Comparison of ENCODE assay signal across 9 cellular contexts in the genomic region with DNA sequence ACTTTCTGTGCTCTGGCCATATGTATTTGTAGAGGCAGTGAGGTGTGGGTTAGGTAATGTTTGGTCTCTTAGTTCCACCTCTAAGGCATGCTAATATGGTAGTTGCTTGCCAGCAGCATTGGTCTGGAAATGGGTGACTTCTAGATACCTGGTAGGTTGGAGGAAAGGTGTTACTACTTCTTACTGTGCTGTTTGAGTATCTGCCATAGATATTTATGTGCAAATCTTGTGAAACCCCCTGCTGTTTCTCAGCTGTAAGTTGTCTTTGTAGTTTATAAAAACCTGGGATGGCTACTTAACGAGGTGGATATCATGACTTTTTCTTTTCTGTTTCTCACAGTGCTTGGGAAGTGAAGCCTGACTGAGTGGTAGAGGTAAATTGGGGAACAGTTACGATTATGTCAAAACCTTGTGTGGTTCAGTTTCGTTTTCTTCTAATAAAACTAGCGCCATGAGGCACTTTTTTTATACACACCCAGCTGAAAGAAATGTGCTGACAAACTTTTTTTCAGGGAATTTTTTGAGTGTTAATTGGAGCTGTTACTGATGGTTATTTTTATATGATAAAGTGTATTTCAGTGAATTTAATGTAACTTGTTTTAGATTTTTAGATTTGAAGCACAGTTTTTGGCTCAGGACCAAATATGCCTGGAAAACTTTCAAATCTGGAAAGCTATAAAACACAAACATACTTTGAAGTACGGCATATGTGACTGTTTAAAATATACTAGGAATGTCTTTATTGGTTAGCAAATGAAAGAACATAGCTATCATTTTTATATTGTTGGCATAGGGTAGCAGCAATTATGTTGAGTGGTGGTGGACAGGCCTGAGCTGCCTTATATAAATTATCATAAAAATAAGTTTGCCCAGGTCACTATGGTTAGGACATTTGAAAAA. TPM values are rescaled to one million over a fixed set of nuclear protein-coding genes. Genes with fewer than 3 reads are reported as not detected.
A peak's percentile ranks its signal among the peaks of the same experiment; 100 is the strongest.
DNase-seq lines count a peak whose midpoint lies in the region; ATAC-seq and TF ChIP-seq lines count a peak whose summit lies in the region.
"Had no signal": no experiment of that assay in that cellular context is flagged by ENCODE, and none has a peak within 500 bp of the region (broad histone marks: within the 10 kb centered on the region; RNA-seq: fewer than 3 reads in every experiment).

No MANE protein-coding gene starts in this region.

- no peak overlapping the region for H2AK5ac ChIP-seq in mesenchymal stem cell (ENCODE audit: low read length, severe bottlenecking)

- intact Hi-C loops in activated CD4-positive, alpha-beta memory T cell treated with anti-CD3 and anti-CD28 coated beads for 36 hours (cut with micrococcal nuclease), result no loop called here
- intact Hi-C loops in activated naive CD4-positive, alpha-beta T cell treated with anti-CD3 and anti-CD28 coated beads for 36 hours (cut with micrococcal nuclease), result no loop called here

- no peak overlapping the region for H2AFZ ChIP-seq in mesenchymal stem cell (ENCODE audit: low read depth, low read length)

- H3K4ac ChIP-seq in mesenchymal stem cell (ENCODE audit: low read depth in 1 of 2, low read length in 2 of 2), result no peak overlapping the region

- peaks cover 19% of the 10 kb centered on the region for H3K79me1 ChIP-seq in mesenchymal stem cell (replicated peaks; ENCODE audit: low read length, poor library complexity, severe bottlenecking)

- H3K9ac ChIP-seq in mesenchymal stem cell (ENCODE audit: low read length), result peak overlapping the region; percentile 82

- H3K14ac ChIP-seq in mesenchymal stem cell (ENCODE audit: low read length in 2 of 2), result no peak overlapping the region

- no peak overlapping the region for H3K18ac ChIP-seq in mesenchymal stem cell (ENCODE audit: low read depth in 1 of 2, low read length in 2 of 2)

- POLR2A ChIA-PET in activated CD4-positive, alpha-beta memory T cell treated with anti-CD3 and anti-CD28 coated beads for 36 hours (lab: Charles Lee), result no interaction called here

- H3K4me3 ChIP-seq in AG10803 (ENCODE audit: low read length) (peak overlapping the region; percentile 40), mesenchymal stem cell (ENCODE audit: insufficient read depth in 1 of 2, low read depth in 1 of 2, low read length in 2 of 2) (peak overlapping the region in 1 of 2 experiments; percentile 73)

- H2BK120ac ChIP-seq in mesenchymal stem cell (ENCODE audit: low read depth, low read length), result no peak overlapping the region

- H3K4me1 Mint-ChIP-seq in activated CD4-positive, alpha-beta memory T cell treated with anti-CD3 and anti-CD28 coated beads for 36 hours (ENCODE audit: low read depth), result no peaks in the 10 kb centered on the region
- peaks cover 2% of the 10 kb centered on the region for H3K4me1 Mint-ChIP-seq in activated naive CD4-positive, alpha-beta T cell treated with anti-CD3 and anti-CD28 coated beads for 36 hours (ENCODE audit: low read depth)

- no peaks in the 10 kb centered on the region for H3K27me3 Mint-ChIP-seq in activated CD4-positive, alpha-beta memory T cell treated with anti-CD3 and anti-CD28 coated beads for 36 hours
- H3K27me3 Mint-ChIP-seq in activated naive CD4-positive, alpha-beta T cell treated with anti-CD3 and anti-CD28 coated beads for 36 hours (ENCODE audit: low read depth), result no peaks in the 10 kb centered on the region

- 86% methylated on average over 5 of the region's 5 CpGs for WGBS in mesenchymal stem cell

- H3K27ac ChIP-seq in mesenchymal stem cell (ENCODE audit: low read length, poor library complexity, severe bottlenecking), result no peak overlapping the region

- H3K4me3 Mint-ChIP-seq in activated CD4-positive, alpha-beta memory T cell treated with anti-CD3 and anti-CD28 coated beads for 36 hours, result no peak overlapping the region
- no peak overlapping the region for H3K4me3 Mint-ChIP-seq in activated naive CD4-positive, alpha-beta T cell treated with anti-CD3 and anti-CD28 coated beads for 36 hours

- no peaks in the 10 kb centered on the region for H3K9me3 ChIP-seq in mesenchymal stem cell (ENCODE audit: control insufficient read depth, low read length)

- peaks cover 7 to 21% of the 10 kb centered on the region in 2 experiments for H3K36me3 ChIP-seq in mesenchymal stem cell (ENCODE audit: control insufficient read depth in 1 of 2, insufficient read depth in 2 of 2, low read depth in 1 of 2, low read length in 2 of 2)

- H2BK15ac ChIP-seq in mesenchymal stem cell (ENCODE audit: low read depth, poor library complexity, severe bottlenecking), result no peak overlapping the region

- H3K4me2 ChIP-seq in mesenchymal stem cell (ENCODE audit: low read length, poor library complexity, severe bottlenecking), result no peak overlapping the region

- H2BK5ac ChIP-seq in mesenchymal stem cell (ENCODE audit: low read depth, low read length, poor library complexity, severe bottlenecking), result no peak overlapping the region

- 0 out of 2 replicates have a peak, but pooled peaks have one; percentile 9 for TF ChIP-seq CTCF in AG10803 (conservative IDR thresholded peaks at IDR 0.05; ENCODE audit: low read length)

- no peaks in the 10 kb centered on the region for H3K4me1 ChIP-seq in mesenchymal stem cell (ENCODE audit: control insufficient read depth, insufficient read depth, low read depth, low read length)

- CTCF ChIA-PET in activated CD4-positive, alpha-beta memory T cell treated with anti-CD3 and anti-CD28 coated beads for 36 hours (lab: Charles Lee), result interaction anchor here (1.3 kb wide), 1 partner anchor 22 kb away, joined by 4 read pairs; no protein-coding TSS in a partner anchor
- CTCF ChIA-PET in activated naive CD4-positive, alpha-beta T cell treated with anti-CD3 and anti-CD28 coated beads for 36 hours (lab: Charles Lee), result interaction anchor here (0.7 to 1.2 kb wide), 3 partner anchors 22 to 166 kb away, joined by 3 to 4 read pairs (median 3); no protein-coding TSS in a partner anchor

- no peaks in the 10 kb centered on the region for H3K27me3 ChIP-seq in mesenchymal stem cell (ENCODE audit: control insufficient read depth in 1 of 2, insufficient read depth in 1 of 2, low read length in 2 of 2)

- H3K36me3 Mint-ChIP-seq in activated CD4-positive, alpha-beta memory T cell treated with anti-CD3 and anti-CD28 coated beads for 36 hours, result peaks cover 12% of the 10 kb centered on the region
- peaks cover 12% of the 10 kb centered on the region for H3K36me3 Mint-ChIP-seq in activated naive CD4-positive, alpha-beta T cell treated with anti-CD3 and anti-CD28 coated beads for 36 hours (ENCODE audit: low read depth)

- peaks cover 2% of the 10 kb centered on the region for H3K9me3 Mint-ChIP-seq in activated CD4-positive, alpha-beta memory T cell treated with anti-CD3 and anti-CD28 coated beads for 36 hours
- peaks cover 2% of the 10 kb centered on the region for H3K9me3 Mint-ChIP-seq in activated naive CD4-positive, alpha-beta T cell treated with anti-CD3 and anti-CD28 coated beads for 36 hours

- no peak overlapping the region for H3K23ac ChIP-seq in mesenchymal stem cell (ENCODE audit: low read length in 2 of 2)

- no peak overlapping the region for H2BK12ac ChIP-seq in mesenchymal stem cell (ENCODE audit: low read length in 2 of 2)

- H4K91ac ChIP-seq in mesenchymal stem cell (ENCODE audit: low read length), result no peak overlapping the region

- H4K8ac ChIP-seq in mesenchymal stem cell (ENCODE audit: low read length), result no peak overlapping the region

- peak; percentile 61 for ATAC-seq in GM21717 (IDR thresholded peaks at IDR 0.05; ENCODE audit: unreplicated experiment)

- peak; percentile 49 for DNase-seq in AG10803 (ENCODE audit: low read depth)
- DNase-seq in amniotic stem cell (lab: John Stamatoyannopoulos, UW), result peak; percentile 17
- DNase-seq in mesenchymal stem cell, result no peak
- no peak for DNase-seq in GOT3 (lab: John Stamatoyannopoulos, UW)
- DNase-seq in activated CD4-positive, alpha-beta memory T cell treated with anti-CD3 and anti-CD28 coated beads for 36 hours, result no peak
- DNase-seq in NCI-H510A (lab: John Stamatoyannopoulos, UW), result no peak
- DNase-seq in activated naive CD4-positive, alpha-beta T cell treated with anti-CD3 and anti-CD28 coated beads for 36 hours, result no peak
- DNase-seq: effector CD4-positive, alpha-beta T cell had no signal

- no peak overlapping the region for H3K27ac Mint-ChIP-seq in activated CD4-positive, alpha-beta memory T cell treated with anti-CD3 and anti-CD28 coated beads for 36 hours
- no peak overlapping the region for H3K27ac Mint-ChIP-seq in activated naive CD4-positive, alpha-beta T cell treated with anti-CD3 and anti-CD28 coated beads for 36 hours

RNA-seq across cellular contexts. Expression of a gene that starts 42.1 kb away (rescaled TPM):
- 24.0 TPM for polyA plus RNA-seq in mesenchymal stem cell (2013, experiment 1 of 2)
- 23.8 TPM for polyA plus RNA-seq in mesenchymal stem cell (2013, experiment 2 of 2)
- 1 to 10 TPM; 3.0 to 4.1 TPM for total RNA-seq in activated CD4-positive, alpha-beta memory T cell treated with anti-CD3 and anti-CD28 coated beads for 36 hours
- total RNA-seq in activated naive CD4-positive, alpha-beta T cell treated with anti-CD3 and anti-CD28 coated beads for 36 hours, result 1 to 10 TPM; 3.9 to 6.5 TPM

Comparison
In these comparisons a context has a peak if more than half of its experiments do, and no peak if none do; other contexts are left out.
1. DNase-seq: peak in AG10803 (single experiment) and amniotic stem cell (single experiment); none in mesenchymal stem cell (single experiment), GOT3 (single experiment), activated CD4-positive, alpha-beta memory T cell treated with anti-CD3 and anti-CD28 coated beads for 36 hours (single experiment), NCI-H510A (single experiment) and activated naive CD4-positive, alpha-beta T cell treated with anti-CD3 and anti-CD28 coated beads for 36 hours (single experiment).